1 cellular context compared by ENCODE assay signal in genomic region chr19:51595776-51596175, GRCh38.
TF ChIP-seq lines count a peak whose summit lies in the region.

No MANE protein-coding gene starts in this region.

TF ChIP-seq in HepG2, 621 proteins besides CTCF, POLR2A, EP300 and RAD21:
- TF ChIP-seq ZMYM3 (CRISPR knock-in tag; IDR thresholded peaks at IDR 0.05) (no peak), CEBPB (IDR thresholded peaks at IDR 0.05; ENCODE audit: borderline replicate concordance, low read depth, low read length) (peak; percentile 86), RXRA (CRISPR knock-in tag; IDR thresholded peaks at IDR 0.05) (no peak), CEBPG (CRISPR knock-in tag; IDR thresholded peaks at IDR 0.05) (0 out of 2 replicates have a peak, but pooled peaks have one; percentile 29)
